1 cellular context compared by ENCODE assay signal in the genomic region with DNA sequence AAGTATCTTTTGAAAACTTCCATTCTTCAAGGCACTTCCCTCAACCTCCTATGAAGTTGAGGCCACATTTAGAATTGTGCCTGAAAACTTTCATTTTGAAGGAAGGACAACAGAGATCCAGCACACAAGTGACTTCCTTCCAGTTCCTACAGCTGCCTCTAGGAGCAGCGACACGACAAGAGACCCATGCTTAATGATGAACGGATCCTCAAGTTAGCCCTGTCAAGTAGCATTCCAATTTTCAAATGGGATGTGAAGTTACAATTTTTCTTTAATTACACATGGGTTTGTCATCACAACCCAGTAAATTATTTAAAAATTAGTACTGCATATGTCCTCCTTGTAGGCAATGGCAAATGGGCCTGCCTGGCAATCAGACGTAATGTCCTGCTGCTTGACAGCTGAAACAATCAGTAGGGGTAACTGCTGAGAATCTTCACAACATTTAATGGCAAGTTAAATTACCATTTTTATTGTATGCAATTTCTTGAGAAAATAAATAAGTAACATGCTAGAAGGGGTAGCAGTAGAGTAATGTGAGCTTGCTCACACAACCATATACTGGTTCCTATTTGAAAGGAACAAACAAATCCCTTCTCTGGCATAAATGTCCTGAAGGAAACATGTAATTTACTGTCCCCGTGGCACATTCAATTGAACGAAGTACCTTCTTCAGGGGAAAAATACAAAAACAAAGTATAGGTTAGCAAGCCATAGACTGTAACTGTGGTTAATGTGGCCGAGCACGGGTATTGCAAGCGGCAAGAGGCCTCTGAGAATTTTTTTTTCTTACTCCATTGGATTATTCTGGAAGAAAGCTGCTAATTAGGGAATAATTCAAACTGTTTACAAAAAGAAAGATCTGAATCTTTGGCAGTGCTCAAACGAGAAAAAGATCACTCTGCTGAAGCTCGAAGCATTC.
TF ChIP-seq lines count a peak whose summit lies in the region.

No MANE protein-coding gene starts in this region.

TF ChIP-seq in SK-N-SH treated with all-trans-retinoic acid at 6 μM for 48 hours, 23 proteins besides CTCF, POLR2A, EP300 and RAD21 (continued from another document):
- TF ChIP-seq, protein P1, sequence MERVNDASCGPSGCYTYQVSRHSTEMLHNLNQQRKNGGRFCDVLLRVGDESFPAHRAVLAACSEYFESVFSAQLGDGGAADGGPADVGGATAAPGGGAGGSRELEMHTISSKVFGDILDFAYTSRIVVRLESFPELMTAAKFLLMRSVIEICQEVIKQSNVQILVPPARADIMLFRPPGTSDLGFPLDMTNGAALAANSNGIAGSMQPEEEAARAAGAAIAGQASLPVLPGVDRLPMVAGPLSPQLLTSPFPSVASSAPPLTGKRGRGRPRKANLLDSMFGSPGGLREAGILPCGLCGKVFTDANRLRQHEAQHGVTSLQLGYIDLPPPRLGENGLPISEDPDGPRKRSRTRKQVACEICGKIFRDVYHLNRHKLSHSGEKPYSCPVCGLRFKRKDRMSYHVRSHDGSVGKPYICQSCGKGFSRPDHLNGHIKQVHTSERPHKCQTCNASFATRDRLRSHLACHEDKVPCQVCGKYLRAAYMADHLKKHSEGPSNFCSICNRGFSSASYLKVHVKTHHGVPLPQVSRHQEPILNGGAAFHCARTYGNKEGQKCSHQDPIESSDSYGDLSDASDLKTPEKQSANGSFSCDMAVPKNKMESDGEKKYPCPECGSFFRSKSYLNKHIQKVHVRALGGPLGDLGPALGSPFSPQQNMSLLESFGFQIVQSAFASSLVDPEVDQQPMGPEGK (CRISPR knock-in tag; IDR thresholded peaks at IDR 0.05; ENCODE audit: borderline replicate concordance), result no peak
